In genomic region chr12:103326190-103326589, GRCh38 we compare ENCODE assay signal across 14 cellular contexts.
A peak's percentile ranks its signal among the peaks of the same experiment; 100 is the strongest.
DNase-seq lines count a peak whose midpoint lies in the region; ATAC-seq, FAIRE-seq and TF ChIP-seq lines count a peak whose summit lies in the region.
"Had no signal": no experiment of that assay in that cellular context is flagged by ENCODE, and none has a peak within 500 bp of the region (broad histone marks: within the 10 kb centered on the region; RNA-seq: fewer than 3 reads in every experiment).

No MANE protein-coding gene starts in this region.

- no peaks in the 10 kb centered on the region for H4K20me1 ChIP-seq in H1 (replicated peaks in 1 of 2; ENCODE audit: control insufficient read depth in 1 of 2, insufficient read depth in 2 of 2, low read length in 2 of 2)

- CTCF ChIA-PET in H1 (lab: Charles Lee; ENCODE audit: partially characterized antibody) = interaction anchor here (0.6 to 3.3 kb wide), 22 partner anchors 9 to 378 kb away, joined by 3 to 41 read pairs (median 3); no protein-coding TSS in a partner anchor

- ATAC-seq in HG02938 (IDR thresholded peaks at IDR 0.05; ENCODE audit: unreplicated experiment) = no peak
- ATAC-seq: naive thymus-derived CD8-positive, alpha-beta T cell; T-helper 17 cell had no signal

- H4K91ac ChIP-seq in H1 (replicated peaks; ENCODE audit: insufficient read length, low read length) = no peak overlapping the region

- H2BK20ac ChIP-seq in H1 (ENCODE audit: low read length) = no peak overlapping the region

- intact Hi-C loops in spleen (cut with DNase I; ENCODE audit: low total_unique reads) (no loop called here), dorsolateral prefrontal cortex (cut with DNase I) (no loop called here)

- TF ChIP-seq EP300 in H1 (IDR thresholded peaks at IDR 0.05; ENCODE audit: borderline replicate concordance in 1 of 2, low read depth in 2 of 2, low read length in 2 of 2) = no peak

- H3K36me3 ChIP-seq in H1 (ENCODE audit: control insufficient read depth in 2 of 4, insufficient read depth in 4 of 4, low read length in 3 of 4) (no peaks in the 10 kb centered on the region), spleen (no peaks in the 10 kb centered on the region)

- no peak overlapping the region for H3K18ac ChIP-seq in H1 (ENCODE audit: extremely low read depth, low read length)

- no peaks in the 10 kb centered on the region for H3K9me3 ChIP-seq in H1 (ENCODE audit: insufficient read depth in 2 of 2, low read depth in 1 of 2, low read length in 1 of 2)
- peaks cover 0 to 9% (median 0%) of the 10 kb centered on the region in 8 donors for H3K9me3 ChIP-seq in spleen

- H3K4me1 ChIP-seq in H1 (replicated peaks in 1 of 4; ENCODE audit: control insufficient read depth in 3 of 4, insufficient read depth in 4 of 4, low read length in 3 of 4) (no peaks in the 10 kb centered on the region), spleen (no peaks in the 10 kb centered on the region)

- DNase-seq in AG10803 (ENCODE audit: low read depth) (no peak), NCI-H146 (lab: John Stamatoyannopoulos, UW) (peak; percentile 80), H1 (ENCODE audit: low read depth in 1 of 2, low spot score in 2 of 2) (no peak), spleen (no peak), NCI-H128 (lab: John Stamatoyannopoulos, UW; ENCODE audit: unreplicated experiment) (no peak), dorsolateral prefrontal cortex (no peak)
- DNase-seq: Calu3; hypothalamus; naive thymus-derived CD8-positive, alpha-beta T cell; NCI-H2029; stimulated activated CD4-positive, alpha-beta T cell treated with anti-CD3 and anti-CD28 coated beads, Interleukin-4, amount 100 ng/mL, for 24 hours; T-helper 17 cell had no signal

- H4K5ac ChIP-seq in H1 (ENCODE audit: insufficient read length, low read depth, low read length) = no peak overlapping the region

- no peak overlapping the region for H3K9ac ChIP-seq in H1 (replicated peaks in 1 of 4; ENCODE audit: extremely low read depth in 1 of 4, low read depth in 3 of 4, low read length in 3 of 4)

- H2AK5ac ChIP-seq in H1 (ENCODE audit: low read depth, low read length) = no peak overlapping the region

- H4K8ac ChIP-seq in H1 (ENCODE audit: extremely low read depth, insufficient read depth, low read length) = no peak overlapping the region

- FAIRE-seq in H1 (lab: Jason Lieb, UNC) = no peak

- H2AFZ ChIP-seq in H1 (ENCODE audit: low read length) = peak overlapping the region; percentile 83

- no peak overlapping the region for H3K4me3 ChIP-seq in AG10803 (ENCODE audit: low read length)
- H3K4me3 ChIP-seq in H1 (ENCODE audit: extremely low read depth in 1 of 4, insufficient read depth in 2 of 4, low read depth in 3 of 4, low read length in 4 of 4) = no peak overlapping the region
- no peak overlapping the region for H3K4me3 ChIP-seq in spleen
- no peak overlapping the region for H3K4me3 ChIP-seq in dorsolateral prefrontal cortex

- 0 out of 2 replicates have a peak, but pooled peaks have one; percentile 3 for TF ChIP-seq CTCF in AG10803 (conservative IDR thresholded peaks at IDR 0.05; ENCODE audit: low read length)
- peak; percentile 58; the same call in 1 of the 3 replicates for TF ChIP-seq CTCF in GM12872 (IDR thresholded peaks at IDR 0.05; ENCODE audit: insufficient read depth, low read depth, low read length)
- TF ChIP-seq CTCF in H1 (IDR thresholded peaks at IDR 0.05; ENCODE audit: control extremely low read depth in 1 of 3, insufficient read depth in 1 of 3, low read depth in 1 of 3, low read length in 3 of 3) = peak in 2 of 3 experiments; percentile 58 to 67; a peak in 3 of 4 replicates
- TF ChIP-seq CTCF in spleen (IDR thresholded peaks at IDR 0.05 in 8 of 11, conservative IDR thresholded peaks at IDR 0.05 in 3 of 11) = peak in 3 of 11 experiments; percentile 22 to 44 (median 28)
- TF ChIP-seq CTCF in dorsolateral prefrontal cortex (IDR thresholded peaks at IDR 0.05 in 54 of 56, conservative IDR thresholded peaks at IDR 0.05 in 2 of 56; ENCODE audit: low read depth in 1 of 56, partially characterized antibody in 56 of 56) = peak in 4 of 56 donors; percentile 4 to 13 (median 9)

- H3K4ac ChIP-seq in H1 (replicated peaks; ENCODE audit: insufficient read length, low read depth, low read length) = no peak overlapping the region

- no peak overlapping the region for H3K4me2 ChIP-seq in H1 (ENCODE audit: insufficient read depth in 1 of 2, low read depth in 2 of 2, low read length in 2 of 2)

- no peak overlapping the region for H3K23ac ChIP-seq in H1 (ENCODE audit: insufficient read length)

- POLR2A ChIA-PET in H1 (lab: Charles Lee; ENCODE audit: partially characterized antibody) = no interaction called here

- no peak overlapping the region for H3K56ac ChIP-seq in H1 (replicated peaks; ENCODE audit: insufficient read length, low read depth, low read length)

- H3K79me1 ChIP-seq in H1 (ENCODE audit: low read depth, low read length) = no peaks in the 10 kb centered on the region

- no peaks in the 10 kb centered on the region for H3K27me3 ChIP-seq in H1 (replicated peaks in 1 of 4; ENCODE audit: control insufficient read depth in 3 of 4, extremely low read depth in 1 of 4, insufficient read depth in 3 of 4, low read length in 3 of 4)
- H3K27me3 ChIP-seq in spleen (replicated peaks in 1 of 7) = no peaks in the 10 kb centered on the region
- no peaks in the 10 kb centered on the region for H3K27me3 ChIP-seq in dorsolateral prefrontal cortex

- no peak overlapping the region for H2BK5ac ChIP-seq in H1 (ENCODE audit: low read depth, low read length)

- TF ChIP-seq POLR2A in H1 (IDR thresholded peaks at IDR 0.05; ENCODE audit: control extremely low read depth in 1 of 2, low read depth in 2 of 2, low read length in 2 of 2) (no peak), spleen (IDR thresholded peaks at IDR 0.05) (no peak)

- WGBS in H1 (ENCODE audit: extremely low coverage in 1 of 2, insufficient coverage in 1 of 2, insufficient read length in 1 of 2, insufficient replicate concordance in 2 of 2, low coverage in 1 of 2, low lambda C conversion rate in 2 of 2, missing lambda C conversion rate in 1 of 2), 2 experiments = 70% methylated on average over 3 of the region's 3 CpGs; no CpG with 5 or more reads in 1 of the 2 experiments
- WGBS in spleen, 5 donors = 86 to 95% (median 90%) methylated on average over 3 of the region's 3 CpGs

- no peak overlapping the region for H2BK15ac ChIP-seq in H1 (ENCODE audit: low read length)

- H3K27ac ChIP-seq in H1 (ENCODE audit: low read depth, low read length) (no peak overlapping the region), spleen (no peak overlapping the region), dorsolateral prefrontal cortex (no peak overlapping the region)

- no peak overlapping the region for H3K14ac ChIP-seq in H1 (ENCODE audit: insufficient read length)

- H2BK120ac ChIP-seq in H1 (replicated peaks; ENCODE audit: low read depth, low read length) = no peak overlapping the region

- H2BK12ac ChIP-seq in H1 (ENCODE audit: low read depth, low read length) = no peak overlapping the region

- no peaks in the 10 kb centered on the region for H3K23me2 ChIP-seq in H1 (ENCODE audit: low read depth, low read length)

- H3K79me2 ChIP-seq in H1 (ENCODE audit: control insufficient read depth in 1 of 2, insufficient read depth in 2 of 2, low read length in 2 of 2) = no peaks in the 10 kb centered on the region

- TF ChIP-seq RAD21 in H1 (IDR thresholded peaks at IDR 0.05 in 1 of 2, conservative IDR thresholded peaks at IDR 0.05 in 1 of 2; ENCODE audit: low read depth in 2 of 2, low read length in 2 of 2) = peak; percentile 71 to 78

TF ChIP-seq in H1, 55 proteins besides CTCF, POLR2A, EP300 and RAD21:
- no peak for TF ChIP-seq KDM5A (IDR thresholded peaks at IDR 0.05; ENCODE audit: low read length)
- peak; percentile 54; the same call in 1 of the 2 replicates for TF ChIP-seq YY1 (IDR thresholded peaks at IDR 0.05; ENCODE audit: low read depth, low read length)
